8 cellular contexts compared by ENCODE assay signal in the genomic region with DNA sequence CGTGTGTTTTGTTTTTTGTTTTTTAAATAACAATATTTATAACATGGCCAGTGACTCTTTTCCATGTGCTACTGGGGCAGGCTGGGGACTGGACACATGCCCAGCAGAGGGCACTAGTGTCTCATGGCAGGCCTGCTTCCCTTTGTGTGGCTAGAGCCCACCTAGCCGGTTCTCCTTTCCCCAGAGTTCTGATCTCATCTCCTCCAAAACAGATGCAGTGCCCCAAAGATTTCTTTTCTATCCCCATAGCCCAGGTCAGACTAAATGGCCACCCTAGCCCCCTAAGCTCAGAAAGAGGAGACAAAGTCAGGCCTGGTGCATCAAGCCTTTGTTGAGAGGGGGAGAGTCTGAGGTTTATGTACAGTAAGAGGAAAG. TPM values are rescaled to one million over a fixed set of nuclear protein-coding genes. Genes with fewer than 3 reads are reported as not detected.
A peak's percentile ranks its signal among the peaks of the same experiment; 100 is the strongest.
DNase-seq lines count a peak whose midpoint lies in the region; ATAC-seq and TF ChIP-seq lines count a peak whose summit lies in the region.

No MANE protein-coding gene starts in this region.

- ATAC-seq in HG03442 (IDR thresholded peaks at IDR 0.05; ENCODE audit: unreplicated experiment): no peak

- peak; percentile 97 for TF ChIP-seq CTCF in AG09319 (IDR thresholded peaks at IDR 0.05; ENCODE audit: low read depth, low read length)
- TF ChIP-seq CTCF in GM20000 (IDR thresholded peaks at IDR 0.05; ENCODE audit: extremely low read depth, missing control alignments): peak; percentile 86

- peak; percentile 34 for DNase-seq in AG09319 (ENCODE audit: extremely low read depth, low read depth)
- DNase-seq in GM20000 (ENCODE audit: low spot score): peak; percentile 84
- peak; percentile 41 for DNase-seq in NCI-H2196 treated with DMSO at 0.1 percent for 48 hours (lab: John Stamatoyannopoulos, UW; ENCODE audit: unreplicated experiment)
- peak; percentile 80 to 84 for DNase-seq in activated CD4-positive, alpha-beta T cell treated with anti-CD3 and anti-CD28 coated beads for 4 hours
- peak; percentile 90 for DNase-seq in cerebellum (ENCODE audit: low spot score)
- DNase-seq in left kidney (ENCODE audit: low read depth, low spot score): peak; percentile 90
- peak; percentile 77 to 78 for DNase-seq in stimulated activated CD4-positive, alpha-beta T cell treated with anti-CD3 and anti-CD28 coated beads, Interleukin-4, amount 100 ng/mL, for 4 hours

RNA-seq across cellular contexts. Expression of gene PRPF40B, which starts 21.2 kb away (rescaled TPM):
- total RNA-seq in cerebellum: 22.8 TPM

RNA-seq across cellular contexts. Expression of gene FAM186B, which starts 39.2 kb away (rescaled TPM):
- total RNA-seq in cerebellum: 0.18 TPM

Comparison
In these comparisons a context has a peak if more than half of its experiments do, and no peak if none do; other contexts are left out.
1. DNase-seq: peak in every context shown above with its lines; median percentile 90 in cerebellum; 90 in left kidney; 84 in GM20000; 82 in activated CD4-positive, alpha-beta T cell treated with anti-CD3 and anti-CD28 coated beads for 4 hours; 78 in stimulated activated CD4-positive, alpha-beta T cell treated with anti-CD3 and anti-CD28 coated beads, Interleukin-4, amount 100 ng/mL, for 4 hours; 41 in NCI-H2196 treated with DMSO at 0.1 percent for 48 hours; 34 in AG09319.